11 cellular contexts compared by ENCODE assay signal in the genomic region with DNA sequence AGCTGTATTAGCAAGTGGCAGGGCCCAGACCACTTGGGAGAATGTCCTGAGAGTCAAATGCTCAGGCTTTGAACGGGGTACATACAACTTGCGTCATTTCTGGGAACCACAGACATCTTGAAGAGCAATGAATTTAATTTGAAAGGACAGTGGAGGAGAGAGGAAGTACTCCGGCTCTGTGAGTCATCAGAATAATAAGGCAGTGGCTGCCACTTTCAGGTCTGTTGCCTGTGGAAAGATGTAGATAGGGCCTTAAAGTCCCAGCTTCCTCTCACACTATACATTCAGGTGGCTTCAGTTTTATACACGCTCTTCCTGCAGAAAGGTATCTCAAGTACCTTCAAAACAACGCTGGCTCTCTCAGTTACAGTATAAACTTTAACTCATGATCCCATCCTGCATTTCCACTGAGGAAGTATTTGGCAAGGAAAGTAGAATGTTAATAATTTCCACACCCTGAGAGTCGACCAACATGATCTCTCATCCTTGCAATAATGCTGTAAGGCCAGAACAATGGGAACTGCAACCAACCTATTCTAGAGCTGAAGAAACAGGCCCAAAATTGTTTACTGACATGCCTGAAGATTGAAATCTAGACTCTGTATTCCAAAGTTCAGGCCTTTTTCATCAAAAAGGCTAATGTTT. TPM values are rescaled to one million over a fixed set of nuclear protein-coding genes. Genes with fewer than 3 reads are reported as not detected.
DNase-seq lines count a peak whose midpoint lies in the region; ATAC-seq and FAIRE-seq lines count a peak whose summit lies in the region.
"Had no signal": no experiment of that assay in that cellular context is flagged by ENCODE, and none has a peak within 500 bp of the region (broad histone marks: within the 10 kb centered on the region; RNA-seq: fewer than 3 reads in every experiment).

No MANE protein-coding gene starts in this region.

- no peaks in the 10 kb centered on the region for H3K9me3 Mint-ChIP-seq in activated naive CD4-positive, alpha-beta T cell treated with anti-CD3 and anti-CD28 coated beads for 36 hours

- H3K4me3 Mint-ChIP-seq in activated naive CD4-positive, alpha-beta T cell treated with anti-CD3 and anti-CD28 coated beads for 36 hours: no peak overlapping the region

- H3K27ac Mint-ChIP-seq in activated naive CD4-positive, alpha-beta T cell treated with anti-CD3 and anti-CD28 coated beads for 36 hours: no peak overlapping the region

- peak; percentile 89 for FAIRE-seq in islet of Langerhans (lab: Jason Lieb, UNC)

- ATAC-seq in HG03060 (IDR thresholded peaks at IDR 0.05; ENCODE audit: low read depth, unreplicated experiment): peak; percentile 62
- ATAC-seq in HG03175 (IDR thresholded peaks at IDR 0.05; ENCODE audit: unreplicated experiment): no peak
- ATAC-seq: psoas muscle had no signal

- no peaks in the 10 kb centered on the region for H3K36me3 Mint-ChIP-seq in activated naive CD4-positive, alpha-beta T cell treated with anti-CD3 and anti-CD28 coated beads for 36 hours (ENCODE audit: low read depth)

- intact Hi-C loops in activated naive CD4-positive, alpha-beta T cell treated with anti-CD3 and anti-CD28 coated beads for 36 hours (cut with micrococcal nuclease): no loop called here

- peaks cover 17% of the 10 kb centered on the region for H3K27me3 Mint-ChIP-seq in activated naive CD4-positive, alpha-beta T cell treated with anti-CD3 and anti-CD28 coated beads for 36 hours (ENCODE audit: low read depth)

- peak; percentile 76 for DNase-seq in Daoy (ENCODE audit: low read depth)
- peak; percentile 50 for DNase-seq in SIG-M5 treated with dmso at 0.1 percent for 504 hours (lab: John Stamatoyannopoulos, UW; ENCODE audit: unreplicated experiment)
- no peak for DNase-seq in activated naive CD4-positive, alpha-beta T cell treated with anti-CD3 and anti-CD28 coated beads for 36 hours
- DNase-seq in occipital lobe (lab: John Stamatoyannopoulos, UW): no peak
- no peak for DNase-seq in stimulated activated CD4-positive, alpha-beta T cell treated with anti-CD3 and anti-CD28 coated beads, Interleukin-12 subunit alpha, Interleukin-12 subunit beta, amount 100 ng/mL, for 4 hours
- DNase-seq: foreskin melanocyte, NCI-H82, psoas muscle had no signal

- CTCF ChIA-PET in activated naive CD4-positive, alpha-beta T cell treated with anti-CD3 and anti-CD28 coated beads for 36 hours (lab: Charles Lee): no interaction called here

- H3K4me1 Mint-ChIP-seq in activated naive CD4-positive, alpha-beta T cell treated with anti-CD3 and anti-CD28 coated beads for 36 hours (ENCODE audit: low read depth): no peaks in the 10 kb centered on the region

RNA-seq across cellular contexts. Expression of gene PRUNE2, which starts 6.8 kb away (rescaled TPM):
- total RNA-seq in Daoy (2014; rRNA removed; shearing (Covaris generic)): 2.0 and 5.6 TPM in 2 replicates
- under 1 TPM in 1 of 2 experiments, not detected in 1; 0.38 TPM for total RNA-seq in activated naive CD4-positive, alpha-beta T cell treated with anti-CD3 and anti-CD28 coated beads for 36 hours
- total RNA-seq in occipital lobe: 13.4 TPM

Comparison
In these comparisons a context has a peak if more than half of its experiments do, and no peak if none do; other contexts are left out.
1. DNase-seq: peak in Daoy (single experiment) and SIG-M5 treated with dmso at 0.1 percent for 504 hours (single experiment); none in activated naive CD4-positive, alpha-beta T cell treated with anti-CD3 and anti-CD28 coated beads for 36 hours (single experiment), occipital lobe (single experiment) and stimulated activated CD4-positive, alpha-beta T cell treated with anti-CD3 and anti-CD28 coated beads, Interleukin-12 subunit alpha, Interleukin-12 subunit beta, amount 100 ng/mL, for 4 hours (single experiment).